8 cellular contexts compared by ENCODE assay signal in the genomic region with DNA sequence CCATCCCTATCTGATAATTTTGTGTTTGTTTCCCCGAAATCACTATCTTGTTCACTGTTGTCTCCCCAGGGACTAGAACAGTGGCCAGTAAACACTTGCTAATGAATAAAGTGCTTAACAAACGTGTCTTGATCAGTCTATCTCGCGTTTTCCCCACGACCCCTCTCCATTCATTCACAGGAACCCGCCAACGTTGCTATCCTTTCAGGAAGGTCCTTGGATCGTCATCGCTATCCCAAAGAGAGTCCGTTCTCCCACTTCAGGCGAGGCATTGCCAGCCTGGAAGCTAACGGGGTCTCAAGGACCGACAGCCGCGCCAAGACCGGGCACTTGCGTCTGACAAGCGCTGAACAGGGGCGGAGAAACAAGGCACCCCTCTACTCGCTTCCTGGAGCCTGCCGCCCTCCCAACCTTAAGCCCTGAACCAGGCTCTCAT. TPM values are rescaled to one million over a fixed set of nuclear protein-coding genes. Genes with fewer than 3 reads are reported as not detected.
DNase-seq lines count a peak whose midpoint lies in the region; ATAC-seq, FAIRE-seq and TF ChIP-seq lines count a peak whose summit lies in the region.

No MANE protein-coding gene starts in this region.

- no peak for FAIRE-seq in K562 (lab: Jason Lieb, UNC)

- in situ Hi-C loops in K562 (cut with MboI): no loop called here

- H3K4me1 ChIP-seq in K562 (replicated peaks in 1 of 2; ENCODE audit: control insufficient read depth in 2 of 2, insufficient read depth in 2 of 2, low read length in 2 of 2) (peaks cover 11 to 29% of the 10 kb centered on the region in 2 experiments), mucosa of descending colon (ENCODE audit: low read depth) (peaks cover 17% of the 10 kb centered on the region)

- POLR2A ChIA-PET in K562 (lab: Yijun Ruan, JAX): interaction anchor here (0.6 to 1.0 kb wide), 4 partner anchors 9 to 887 kb away, joined by 4 read pairs; no protein-coding TSS in a partner anchor

- peak overlapping the region; percentile 81 for H3K27ac ChIP-seq in K562 (ENCODE audit: extremely low read depth, low read depth, low read length)

- peak overlapping the region; percentile 93 to 96 for H3K9ac ChIP-seq in K562 (ENCODE audit: insufficient read depth in 1 of 2, low read depth in 2 of 2, low read length in 2 of 2)

- H3K9me1 ChIP-seq in K562 (ENCODE audit: control insufficient read depth, insufficient read depth, low read length): no peaks in the 10 kb centered on the region

- CTCF ChIA-PET in K562 (lab: Yijun Ruan, JAX; ENCODE audit: low intra/inter-chr PET ratio): no interaction called here

- H3K9me3 ChIP-seq in K562 (replicated peaks; ENCODE audit: control insufficient read depth, insufficient read depth, low read depth, low read length): no peaks in the 10 kb centered on the region
- no peaks in the 10 kb centered on the region for H3K9me3 ChIP-seq in mucosa of descending colon

- TF ChIP-seq RAD21 in K562 (CRISPR knock-in tag; conservative IDR thresholded peaks at IDR 0.05 in 1 of 2, IDR thresholded peaks at IDR 0.05 in 1 of 2): no peak

- H3K36me3 ChIP-seq in K562 (ENCODE audit: control insufficient read depth, insufficient read depth, low read length) (peaks cover 22% of the 10 kb centered on the region; the same call in 2 of the 3 replicates), mucosa of descending colon (ENCODE audit: low read depth) (no peaks in the 10 kb centered on the region)

- no peak for TF ChIP-seq EP300 in K562 (IDR thresholded peaks at IDR 0.05; ENCODE audit: low read length)

- TF ChIP-seq CTCF in K562 (IDR thresholded peaks at IDR 0.05 in 2 of 3, conservative IDR thresholded peaks at IDR 0.05 in 1 of 3; ENCODE audit: insufficient read depth in 2 of 3, low read depth in 1 of 3, low read length in 3 of 3) (no peak), mucosa of descending colon (IDR thresholded peaks at IDR 0.05) (no peak), GM10266 (IDR thresholded peaks at IDR 0.05; ENCODE audit: control insufficient read depth, insufficient read depth, low read depth, missing control alignments) (no peak)

- H3K4me2 ChIP-seq in K562 (ENCODE audit: insufficient read depth, low read length): peak overlapping the region; percentile 95

- DNase-seq in K562 (ENCODE audit: extremely low read depth in 1 of 4, low spot score in 3 of 4): no peak
- DNase-seq in mucosa of descending colon: no peak
- DNase-seq in NCI-H345 treated with DMSO at 0.1 percent for 48 hours (lab: John Stamatoyannopoulos, UW; ENCODE audit: unreplicated experiment): no peak
- no peak for DNase-seq in NK-92 treated with Interleukin-12 subunit alpha and Interleukin-12 subunit beta, amount 100 ng/mL, for 24 hours (lab: John Stamatoyannopoulos, UW)
- DNase-seq in GM10266 (ENCODE audit: extremely low spot score): no peak

- H3K27me3 ChIP-seq in K562 (ENCODE audit: control insufficient read depth in 2 of 2, insufficient read depth in 2 of 2, low read length in 2 of 2): no peaks in the 10 kb centered on the region

- 0% methylated on average over 17 of the region's 21 CpGs for WGBS in K562 (ENCODE audit: insufficient coverage, low coverage, missing lambda C conversion rate)

- TSS peak; percentile 51 for BruUV-seq in K562 (replicated peaks; lab: Mats Ljungman, UMichigan)

- H3K79me2 ChIP-seq in K562 (ENCODE audit: control insufficient read depth, insufficient read depth, low read length): peaks cover 90% of the 10 kb centered on the region

- intact Hi-C loops in K562 (cut with micrococcal nuclease) (no loop called here), mucosa of descending colon (cut with DNase I, micrococcal nuclease) (no loop called here)

- ATAC-seq in GM19328 (IDR thresholded peaks at IDR 0.05; ENCODE audit: unreplicated experiment): peak; percentile 7
- ATAC-seq in HG03064 (IDR thresholded peaks at IDR 0.05; ENCODE audit: low read depth, unreplicated experiment): peak; percentile 6
- peak; percentile 21 for ATAC-seq in K562
- peak; percentile 3 for ATAC-seq in mucosa of descending colon
- no peak for ATAC-seq in GM18520 (IDR thresholded peaks at IDR 0.05; ENCODE audit: unreplicated experiment)

- no peak; the same call in 1 of the 2 replicates for TF ChIP-seq POLR2A in K562 (conservative IDR thresholded peaks at IDR 0.05)

- peak overlapping the region; percentile 80 for H2AFZ ChIP-seq in K562 (ENCODE audit: low read depth, low read length)

- H3K4me3 ChIP-seq in K562 (peak overlapping the region; percentile 95), mucosa of descending colon (peak overlapping the region; percentile 66)

- peaks cover 3% of the 10 kb centered on the region; the same call in 1 of the 2 replicates for H4K20me1 ChIP-seq in K562 (replicated peaks; ENCODE audit: control insufficient read depth, insufficient read depth, low read length)

TF ChIP-seq in K562, 482 proteins besides CTCF, POLR2A, EP300 and RAD21 (continues in another document):
- TF ChIP-seq SAP30 (IDR thresholded peaks at IDR 0.05; ENCODE audit: borderline replicate concordance, insufficient read depth, low read depth, low read length, poor library complexity, severe bottlenecking): peak; percentile 71
- no peak for TF ChIP-seq MCM7 (IDR thresholded peaks at IDR 0.05)
- peak; percentile 86 for TF ChIP-seq NKRF (IDR thresholded peaks at IDR 0.05; ENCODE audit: borderline replicate concordance)
- TF ChIP-seq NFIX (CRISPR knock-in tag; IDR thresholded peaks at IDR 0.05; ENCODE audit: low read depth): no peak
- peak; percentile 42 for TF ChIP-seq CHD1 (IDR thresholded peaks at IDR 0.05; ENCODE audit: low read length)
- TF ChIP-seq HDAC2 (IDR thresholded peaks at IDR 0.05): peak; percentile 14; the same call in 1 of the 2 replicates
- TF ChIP-seq SMARCA4 (IDR thresholded peaks at IDR 0.05): no peak
- 0 out of 2 replicates have a peak, but pooled peaks have one; percentile 30 for TF ChIP-seq HDAC8 (tag; IDR thresholded peaks at IDR 0.05)
- no peak for TF ChIP-seq NBN (IDR thresholded peaks at IDR 0.05; ENCODE audit: low read depth)
- TF ChIP-seq STAT5A (IDR thresholded peaks at IDR 0.05; ENCODE audit: borderline replicate concordance, low read length): no peak

RNA-seq across cellular contexts. Expression of gene LINS1, which starts 0.3 kb away (rescaled TPM):
- 87.8 and 153 TPM in 2 replicates for total RNA-seq in K562 (2011; cell fraction: chromatin; rRNA removed; ENCODE audit: low replicate concordance)
- total RNA-seq in K562 (2011; cell fraction: nucleolus; rRNA removed): 34.2 and 36.7 TPM in 2 replicates
- 60.3 and 95.4 TPM in 2 replicates for total RNA-seq in K562 (2011; cell fraction: nucleoplasm; rRNA removed)
- total RNA-seq in K562 (2014; rRNA removed): 13.8 and 15.4 TPM in 2 replicates
- 29.0 and 32.4 TPM in 2 replicates for total RNA-seq in K562 (2014; rRNA removed; fragmentation: Illumina TruSeq; extraction: Trizol)
- total RNA-seq in K562 (2015; rRNA removed; fragmentation: Illumina TruSeq; extraction: Trizol): 22.7 and 23.5 TPM in 2 replicates
- 21.4 and 21.5 TPM in 2 replicates for total RNA-seq in K562 (2021)
- polyA plus RNA-seq in K562 (2011; rRNA removed): 29.9 and 30.6 TPM in 2 replicates
- polyA plus RNA-seq in K562 (2011; cell fraction: cytosol; rRNA removed): 6.2 and 13.3 TPM in 2 replicates
- 64.9 and 74.1 TPM in 2 replicates for polyA plus RNA-seq in K562 (2011; cell fraction: nucleus; rRNA removed)
- 14.5 and 17.7 TPM in 2 replicates for polyA plus RNA-seq in K562 (2012)
- polyA plus RNA-seq in K562 (2014; fragmentation: Illumina TruSeq; extraction: Trizol): 24.6 and 27.3 TPM in 2 replicates
- 10 to 100 TPM; 28.9 to 31.4 TPM for polyA plus RNA-seq in K562 (2014; fragmentation: Nextera tagmentation; extraction: Ambion mirVana)
- 18.5 and 21.5 TPM in 2 replicates for polyA plus RNA-seq in K562 (2014; rRNA removed)
- polyA minus RNA-seq in K562 (2011; rRNA and poly(A)+ RNA removed): 46.1 and 56.9 TPM in 2 replicates
- 17.2 and 29.3 TPM in 2 replicates for polyA minus RNA-seq in K562 (2011; cell fraction: cytosol; rRNA and poly(A)+ RNA removed)
- polyA minus RNA-seq in K562 (2011; cell fraction: nucleus; rRNA and poly(A)+ RNA removed): 35.5 and 57.6 TPM in 2 replicates
- 10 to 100 TPM; 18.6 to 32.0 (median 24.2) TPM for total RNA-seq in mucosa of descending colon

RNA-seq across cellular contexts. Expression of gene ASB7, which starts 0.7 kb away (rescaled TPM):
- 24.7 and 30.7 TPM in 2 replicates for total RNA-seq in K562 (2011; cell fraction: chromatin; rRNA removed; ENCODE audit: low replicate concordance)
- 8.3 and 9.0 TPM in 2 replicates for total RNA-seq in K562 (2011; cell fraction: nucleolus; rRNA removed)
- total RNA-seq in K562 (2011; cell fraction: nucleoplasm; rRNA removed): 14.7 and 15.6 TPM in 2 replicates
- total RNA-seq in K562 (2014; rRNA removed): 7.5 and 7.6 TPM in 2 replicates
- 7.7 and 9.0 TPM in 2 replicates for total RNA-seq in K562 (2014; rRNA removed; fragmentation: Illumina TruSeq; extraction: Trizol)
- total RNA-seq in K562 (2015; rRNA removed; fragmentation: Illumina TruSeq; extraction: Trizol): 6.7 and 6.8 TPM in 2 replicates
- 8.6 and 10.1 TPM in 2 replicates for total RNA-seq in K562 (2021)
- polyA plus RNA-seq in K562 (2011; rRNA removed): 7.4 and 8.6 TPM in 2 replicates
- polyA plus RNA-seq in K562 (2011; cell fraction: cytosol; rRNA removed): 4.7 and 4.9 TPM in 2 replicates
- polyA plus RNA-seq in K562 (2011; cell fraction: nucleus; rRNA removed): 7.9 and 8.3 TPM in 2 replicates
- polyA plus RNA-seq in K562 (2012): 3.9 and 4.9 TPM in 2 replicates
- polyA plus RNA-seq in K562 (2014; fragmentation: Illumina TruSeq; extraction: Trizol): 5.6 and 5.7 TPM in 2 replicates
- polyA plus RNA-seq in K562 (2014; fragmentation: Nextera tagmentation; extraction: Ambion mirVana): 1 to 10 TPM; 1.8 to 2.7 TPM
- 5.2 and 5.7 TPM in 2 replicates for polyA plus RNA-seq in K562 (2014; rRNA removed)
- polyA minus RNA-seq in K562 (2011; rRNA and poly(A)+ RNA removed): 26.7 and 28.2 TPM in 2 replicates
- 6.7 and 8.5 TPM in 2 replicates for polyA minus RNA-seq in K562 (2011; cell fraction: cytosol; rRNA and poly(A)+ RNA removed)
- polyA minus RNA-seq in K562 (2011; cell fraction: nucleus; rRNA and poly(A)+ RNA removed): 9.3 and 13.8 TPM in 2 replicates
- 10 to 100 TPM; 20.1 to 23.5 (median 22.2) TPM for total RNA-seq in mucosa of descending colon
